25 cellular contexts compared by ENCODE assay signal in the genomic region with DNA sequence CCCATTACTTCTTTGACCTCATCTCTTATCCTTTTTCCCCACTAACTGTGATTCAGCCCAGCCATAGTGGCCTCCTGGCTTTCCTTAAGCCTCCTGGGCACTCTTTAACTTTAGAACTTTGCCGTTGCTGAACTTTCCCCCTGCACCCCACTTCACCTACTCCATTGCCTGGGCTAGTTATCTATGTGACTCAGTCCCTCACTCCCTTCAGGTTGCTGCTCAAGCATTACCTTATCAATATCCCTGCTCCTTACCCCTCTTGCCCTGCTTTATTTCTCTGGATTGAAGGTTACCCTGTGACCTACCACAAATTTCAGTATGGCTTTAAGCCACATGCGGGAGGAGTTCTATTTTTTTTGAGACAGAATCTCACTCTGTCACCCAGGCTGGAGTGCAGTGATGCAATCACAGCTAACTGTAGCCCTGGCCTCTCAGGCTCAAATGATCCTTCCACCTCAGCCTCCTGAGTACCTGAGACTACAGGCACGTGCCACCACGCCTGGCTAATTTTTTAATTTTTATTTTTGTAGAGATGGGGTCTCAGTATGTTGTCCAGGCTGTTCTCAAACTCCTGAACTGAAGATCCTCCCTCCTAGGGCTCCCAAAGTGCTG. TPM values are rescaled to one million over a fixed set of nuclear protein-coding genes. Genes with fewer than 3 reads are reported as not detected.
A peak's percentile ranks its signal among the peaks of the same experiment; 100 is the strongest.
DNase-seq lines count a peak whose midpoint lies in the region; FAIRE-seq and TF ChIP-seq lines count a peak whose summit lies in the region.
"Had no signal": no experiment of that assay in that cellular context is flagged by ENCODE, and none has a peak within 500 bp of the region (broad histone marks: within the 10 kb centered on the region; RNA-seq: fewer than 3 reads in every experiment).

No MANE protein-coding gene starts in this region.

- peaks cover 30% of the 10 kb centered on the region for H3K4me1 Mint-ChIP-seq in activated CD4-positive, alpha-beta T cell treated with anti-CD3 and anti-CD28 coated beads, Interleukin-2, amount 10 ng/mL, durations not matched to agents 7 days and 5 days
- peaks cover 48% of the 10 kb centered on the region for H3K4me1 Mint-ChIP-seq in HFFc6 (ENCODE audit: low read depth)

- no peaks in the 10 kb centered on the region for H3K27me3 ChIP-seq in bronchial epithelial cell (ENCODE audit: control insufficient read depth, insufficient read depth, low read length)
- no peaks in the 10 kb centered on the region for H3K27me3 ChIP-seq in small intestine (ENCODE audit: control insufficient read depth in 2 of 2, insufficient read depth in 2 of 2, low read length in 2 of 2)

- FAIRE-seq in bronchial epithelial cell (lab: Jason Lieb, UNC) = peak; percentile 66
- no peak for FAIRE-seq in small intestine (lab: Jason Lieb, UNC)

- H3K4me1 ChIP-seq in small intestine (ENCODE audit: control insufficient read depth in 2 of 2, insufficient read depth in 1 of 2, low read depth in 1 of 2, low read length in 1 of 2) = peaks cover 0 to 7% of the 10 kb centered on the region in 2 donors

- no peak for DNase-seq in activated CD4-positive, alpha-beta T cell treated with anti-CD3 and anti-CD28 coated beads, Interleukin-2, amount 10 ng/mL, durations not matched to agents 7 days and 5 days
- DNase-seq in activated CD4-positive, alpha-beta T cell treated with anti-CD3 and anti-CD28 coated beads, Interleukin-2, amount 50 U/mL, for 1 hour = no peak
- DNase-seq in HFFc6 = no peak
- DNase-seq in bronchial epithelial cell (ENCODE audit: low read depth) = no peak
- DNase-seq in small intestine = peak; percentile 93
- DNase-seq in GM20000 (ENCODE audit: low spot score) = no peak
- no peak for DNase-seq in SHP77 treated with DMSO at 0.1 percent for 48 hours (lab: John Stamatoyannopoulos, UW)
- DNase-seq: 8988T; C1 segment of cervical spinal cord; Calu3; CD8-positive, alpha-beta memory T cell; DMS153; GM23248; HCEC 1CT; NCI-H1417; NCI-H1694 treated with DMSO at 0.1 percent for 48 hours; NCI-H2081 treated with DMSO at 0.1 percent for 48 hours; NCI-H2171 treated with DMSO at 0.1 percent for 48 hours; NCI-H524 treated with DMSO at 0.1 percent for 48 hours; NCI-H82; Right ventricle myocardium superior had no signal

- H3K4me3 Mint-ChIP-seq in activated CD4-positive, alpha-beta T cell treated with anti-CD3 and anti-CD28 coated beads, Interleukin-2, amount 10 ng/mL, durations not matched to agents 7 days and 5 days = no peak overlapping the region
- H3K4me3 Mint-ChIP-seq in HFFc6 = no peak overlapping the region

- no peak overlapping the region for H3K4me3 ChIP-seq in bronchial epithelial cell (ENCODE audit: low read depth, low read length)
- no peak overlapping the region for H3K4me3 ChIP-seq in small intestine (ENCODE audit: low read depth in 1 of 2, low read length in 2 of 2)
- H3K4me3 ChIP-seq: GM23248 had no signal

- peak overlapping the region; percentile 22 for H3K27ac Mint-ChIP-seq in activated CD4-positive, alpha-beta T cell treated with anti-CD3 and anti-CD28 coated beads, Interleukin-2, amount 10 ng/mL, durations not matched to agents 7 days and 5 days
- peak overlapping the region; percentile 54 for H3K27ac Mint-ChIP-seq in HFFc6

- H3K9me3 Mint-ChIP-seq in activated CD4-positive, alpha-beta T cell treated with anti-CD3 and anti-CD28 coated beads, Interleukin-2, amount 10 ng/mL, durations not matched to agents 7 days and 5 days = no peaks in the 10 kb centered on the region
- H3K9me3 Mint-ChIP-seq in HFFc6 = no peaks in the 10 kb centered on the region
- H3K9me3 Mint-ChIP-seq: CD8-positive, alpha-beta memory T cell had no signal

- WGBS in small intestine, 3 donors = 19 to 69% (median 49%) methylated on average over 4 of the region's 4 CpGs

- TF ChIP-seq CTCF in HFFc6 (IDR thresholded peaks at IDR 0.05) (no peak), bronchial epithelial cell (IDR thresholded peaks at IDR 0.05; ENCODE audit: insufficient read depth, low read length, severe bottlenecking) (no peak), GM20000 (IDR thresholded peaks at IDR 0.05; ENCODE audit: extremely low read depth, missing control alignments) (no peak)

- peak overlapping the region; percentile 80 to 82 for H3K27ac ChIP-seq in small intestine (ENCODE audit: low read depth in 1 of 2, low read length in 1 of 2)
- H3K27ac ChIP-seq: GM23248, HL-60, KMS-11 had no signal

- H3K36me3 ChIP-seq in bronchial epithelial cell (ENCODE audit: control insufficient read depth, insufficient read depth, low read length) = no peaks in the 10 kb centered on the region
- H3K36me3 ChIP-seq in small intestine (ENCODE audit: control insufficient read depth in 2 of 2, insufficient read depth in 2 of 2, low read length in 2 of 2) = no peaks in the 10 kb centered on the region

- no peaks in the 10 kb centered on the region for H3K9me3 ChIP-seq in small intestine (ENCODE audit: control insufficient read depth, low read depth)

- no peaks in the 10 kb centered on the region for H3K27me3 Mint-ChIP-seq in activated CD4-positive, alpha-beta T cell treated with anti-CD3 and anti-CD28 coated beads, Interleukin-2, amount 10 ng/mL, durations not matched to agents 7 days and 5 days
- no peaks in the 10 kb centered on the region for H3K27me3 Mint-ChIP-seq in HFFc6 (ENCODE audit: insufficient read depth)
- H3K27me3 Mint-ChIP-seq: CD8-positive, alpha-beta memory T cell had no signal

- peaks cover 2% of the 10 kb centered on the region for H3K36me3 Mint-ChIP-seq in activated CD4-positive, alpha-beta T cell treated with anti-CD3 and anti-CD28 coated beads, Interleukin-2, amount 10 ng/mL, durations not matched to agents 7 days and 5 days (ENCODE audit: low read depth)
- H3K36me3 Mint-ChIP-seq in HFFc6 (ENCODE audit: low read depth) = peaks cover 15% of the 10 kb centered on the region; the same call in 1 of the 2 replicates

- POLR2A ChIA-PET in activated CD4-positive, alpha-beta T cell treated with anti-CD3 and anti-CD28 coated beads, Interleukin-2, amount 10 ng/mL, durations not matched to agents 7 days and 5 days (lab: Charles Lee) = no interaction called here

- CTCF ChIA-PET in activated CD4-positive, alpha-beta T cell treated with anti-CD3 and anti-CD28 coated beads, Interleukin-2, amount 10 ng/mL, durations not matched to agents 7 days and 5 days (lab: Charles Lee) = no interaction called here

RNA-seq across cellular contexts. Expression of gene MON1A, which starts 3.4 kb away (rescaled TPM):
- 10 to 100 TPM; 12.8 to 14.1 TPM for total RNA-seq in activated CD4-positive, alpha-beta T cell treated with anti-CD3 and anti-CD28 coated beads, Interleukin-2, amount 10 ng/mL, durations not matched to agents 7 days and 5 days
- 10 to 100 TPM; 13.6 to 20.3 (median 15.7) TPM for total RNA-seq in HFFc6 (2021; fragmentation: NEBNext Ultra II Directional; extraction: Animal tissue kit (Norgen Biotek cat#: 25700))
- total RNA-seq in bronchial epithelial cell = 9.1 and 15.8 TPM in 2 replicates
- 10 to 100 TPM; 28.6 to 48.1 (median 31.2) TPM for polyA plus RNA-seq in small intestine

RNA-seq across cellular contexts. Expression of gene RBM6, which starts 13.7 kb away (rescaled TPM):
- total RNA-seq in activated CD4-positive, alpha-beta T cell treated with anti-CD3 and anti-CD28 coated beads, Interleukin-2, amount 10 ng/mL, durations not matched to agents 7 days and 5 days = 100 to 1,000 TPM in 1 of 2 experiments, 10 to 100 TPM in 1; 87.7 to 105 TPM
- total RNA-seq in HFFc6 (2021; fragmentation: NEBNext Ultra II Directional; extraction: Animal tissue kit (Norgen Biotek cat#: 25700)) = 10 to 100 TPM; 32.5 to 41.6 (median 34.5) TPM
- 35.5 and 42.2 TPM in 2 replicates for total RNA-seq in bronchial epithelial cell
- polyA plus RNA-seq in small intestine = 100 to 1,000 TPM in 2 of 3 donors, 10 to 100 TPM in 1; 61.0 to 409 (median 207) TPM

RNA-seq across cellular contexts. Expression of gene MST1R, which starts 22.6 kb away (rescaled TPM):
- 1 to 10 TPM; 4.1 to 5.2 TPM for total RNA-seq in activated CD4-positive, alpha-beta T cell treated with anti-CD3 and anti-CD28 coated beads, Interleukin-2, amount 10 ng/mL, durations not matched to agents 7 days and 5 days
- 1 to 10 TPM in 1 of 6 experiments, under 1 TPM in 5; 0.34 to 1.1 (median 0.80) TPM for total RNA-seq in HFFc6 (2021; fragmentation: NEBNext Ultra II Directional; extraction: Animal tissue kit (Norgen Biotek cat#: 25700))
- total RNA-seq in bronchial epithelial cell = 20.4 and 33.7 TPM in 2 replicates
- polyA plus RNA-seq in small intestine = 100 to 1,000 TPM in 2 of 3 donors, 10 to 100 TPM in 1; 50.3 to 145 (median 119) TPM
- total RNA-seq: G401 had no signal
- polyA plus RNA-seq: CD8-positive, alpha-beta memory T cell had no signal

RNA-seq across cellular contexts. Expression of gene CAMKV, which starts 56.5 kb away (rescaled TPM):
- total RNA-seq in activated CD4-positive, alpha-beta T cell treated with anti-CD3 and anti-CD28 coated beads, Interleukin-2, amount 10 ng/mL, durations not matched to agents 7 days and 5 days = not detected
- total RNA-seq in HFFc6 (2021; fragmentation: NEBNext Ultra II Directional; extraction: Animal tissue kit (Norgen Biotek cat#: 25700)) = not detected
- total RNA-seq in bronchial epithelial cell = 0.13 and 0.26 TPM in 2 replicates
- polyA plus RNA-seq in small intestine = under 1 TPM in 2 of 3 donors, not detected in 1; 0.15 to 0.81 TPM
- total RNA-seq: GM23248, HT-29, Right ventricle myocardium superior had no signal
- polyA plus RNA-seq: CD8-positive, alpha-beta memory T cell had no signal
